In the genomic region with DNA sequence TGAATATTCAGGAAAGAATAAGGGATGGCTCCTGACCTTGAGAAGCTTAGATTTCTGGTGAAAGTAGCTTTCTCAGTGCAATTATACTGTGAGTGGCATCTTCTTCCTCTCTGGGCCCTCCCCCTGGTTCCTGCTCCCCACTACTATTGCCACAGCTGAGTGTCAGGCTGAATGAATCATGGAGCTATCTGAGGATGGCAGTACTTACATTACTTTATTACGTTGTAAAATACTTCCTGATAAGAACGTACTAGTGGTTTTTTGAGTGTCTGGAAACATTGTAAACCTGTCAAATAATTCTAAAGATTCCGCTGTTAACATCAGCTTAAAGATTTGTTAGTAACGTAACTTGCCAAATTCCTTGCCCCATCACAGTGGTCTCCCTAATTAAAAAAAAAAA, we compare ENCODE assay signal across 10 cellular contexts. TPM values are rescaled to one million over a fixed set of nuclear protein-coding genes. Genes with fewer than 3 reads are reported as not detected.
A peak's percentile ranks its signal among the peaks of the same experiment; 100 is the strongest.
DNase-seq lines count a peak whose midpoint lies in the region; ATAC-seq, FAIRE-seq and TF ChIP-seq lines count a peak whose summit lies in the region.
"Had no signal": no experiment of that assay in that cellular context is flagged by ENCODE, and none has a peak within 500 bp of the region (broad histone marks: within the 10 kb centered on the region; RNA-seq: fewer than 3 reads in every experiment).

No MANE protein-coding gene starts in this region.

- ATAC-seq in HG02642 (IDR thresholded peaks at IDR 0.05; ENCODE audit: poor library complexity, unreplicated experiment) (no peak), GM18870 (IDR thresholded peaks at IDR 0.05; ENCODE audit: unreplicated experiment) (no peak)

- DNase-seq in H54 (ENCODE audit: insufficient read length, low spot score) (peak; percentile 14), NOMO-1 treated with DMSO at 0.1 percent for 48 hours (lab: John Stamatoyannopoulos, UW; ENCODE audit: unreplicated experiment) (peak; percentile 97), epithelial cell of esophagus (ENCODE audit: low read depth) (peak; percentile 83), renal cortical epithelial cell (ENCODE audit: low read depth) (peak; percentile 58), GOT3 (lab: John Stamatoyannopoulos, UW) (no peak)
- DNase-seq: activated T-cell treated with anti-CD3 and anti-CD28 coated beads, Interleukin-2, amount 50 U/mL, for 24 hours; NCI-H1930; testis had no signal

- no peak for TF ChIP-seq POLR2A in H54 (IDR thresholded peaks at IDR 0.05; ENCODE audit: low read depth, low read length)

- FAIRE-seq in H54 (lab: Jason Lieb, UNC): peak; percentile 80

- no peak for TF ChIP-seq CTCF in epithelial cell of esophagus (IDR thresholded peaks at IDR 0.05; ENCODE audit: insufficient read depth, low read depth, low read length, missing control alignments)

- H3K4me3 ChIP-seq in epithelial cell of esophagus (ENCODE audit: low read length): no peak overlapping the region
- H3K4me3 ChIP-seq: testis had no signal

RNA-seq across cellular contexts. Expression of a gene that starts 36.2 kb away (rescaled TPM):
- total RNA-seq in renal cortical epithelial cell: 17.5 and 18.3 TPM in 2 replicates
